In genomic region chr20:35207950-35208611, GRCh38 we compare ENCODE assay signal across 8 cellular contexts. TPM values are rescaled to one million over a fixed set of nuclear protein-coding genes. Genes with fewer than 3 reads are reported as not detected.
DNase-seq lines count a peak whose midpoint lies in the region; ATAC-seq, FAIRE-seq and TF ChIP-seq lines count a peak whose summit lies in the region.

No MANE protein-coding gene starts in this region.

- no peaks in the 10 kb centered on the region for H3K9me3 Mint-ChIP-seq in activated naive CD4-positive, alpha-beta T cell treated with anti-CD3 and anti-CD28 coated beads, Interleukin-2, amount 50 U/mL, for 72 hours

- ATAC-seq in DND-41 (ENCODE audit: insufficient read depth, low read depth) (peak; percentile 99), pancreas (peak; percentile 97 to 100 (median 98)), thoracic aorta (ENCODE audit: insufficient number of reproducible peaks, low FRiP score, low read depth) (peak; percentile 96), HG03039 (IDR thresholded peaks at IDR 0.05; ENCODE audit: unreplicated experiment) (no peak)
- peak; percentile 82 to 89 for ATAC-seq in activated naive CD4-positive, alpha-beta T cell treated with anti-CD3 and anti-CD28 coated beads, Interleukin-2, amount 50 U/mL, for 72 hours

- no peaks in the 10 kb centered on the region for H3K36me3 ChIP-seq in DND-41 (ENCODE audit: insufficient read depth, low read length)
- no peaks in the 10 kb centered on the region for H3K36me3 ChIP-seq in pancreas
- H3K36me3 ChIP-seq in thoracic aorta = no peaks in the 10 kb centered on the region

- TF ChIP-seq CTCF in DND-41 (IDR thresholded peaks at IDR 0.05; ENCODE audit: borderline replicate concordance, extremely low read depth, low read length, poor library complexity, severe bottlenecking) (peak; percentile 91), pancreas (IDR thresholded peaks at IDR 0.05) (peak; percentile 49 to 73 (median 62)), thoracic aorta (IDR thresholded peaks at IDR 0.05) (peak; percentile 78)

- 14% methylated on average over 8 of the region's 8 CpGs for WGBS in pancreas, 2 donors

- H3K27me3 ChIP-seq in DND-41 (ENCODE audit: insufficient read depth, low read length, poor library complexity) (no peaks in the 10 kb centered on the region), pancreas (no peaks in the 10 kb centered on the region), thoracic aorta (replicated peaks; ENCODE audit: insufficient read depth) (no peaks in the 10 kb centered on the region)

- intact Hi-C loops in pancreas (cut with DNase I) = loop anchor here in 1 of 3 donors (5.0 to 10.0 kb wide), 2 partner anchors 66 to 113 kb away; partner anchors contain the start of gene TRPC4AP

- H3K36me3 Mint-ChIP-seq in activated naive CD4-positive, alpha-beta T cell treated with anti-CD3 and anti-CD28 coated beads, Interleukin-2, amount 50 U/mL, for 72 hours = no peaks in the 10 kb centered on the region

- no peak overlapping the region for H2AFZ ChIP-seq in DND-41 (ENCODE audit: low read depth, low read length)

- H3K4me3 ChIP-seq in DND-41 (ENCODE audit: low read depth in 1 of 2, low read length in 2 of 2) = no peak overlapping the region
- H3K4me3 ChIP-seq in pancreas = peak overlapping the region in 1 of 4 donors; percentile 21
- peak overlapping the region; percentile 45 for H3K4me3 ChIP-seq in thoracic aorta

- H4K20me1 ChIP-seq in DND-41 (ENCODE audit: insufficient read depth, low read length) = no peaks in the 10 kb centered on the region

- H3K27ac Mint-ChIP-seq in activated naive CD4-positive, alpha-beta T cell treated with anti-CD3 and anti-CD28 coated beads, Interleukin-2, amount 50 U/mL, for 72 hours = no peak overlapping the region

- H3K4me1 ChIP-seq in DND-41 (ENCODE audit: insufficient read depth, low read length) (no peaks in the 10 kb centered on the region), pancreas (peaks cover 0 to 5% (median 0%) of the 10 kb centered on the region in 3 donors), thoracic aorta (ENCODE audit: control insufficient read depth in 1 of 2, low read depth in 2 of 2) (peaks cover 0 to 3% of the 10 kb centered on the region in 2 donors)

- FAIRE-seq in pancreas (lab: Jason Lieb, UNC) = no peak

- peak; percentile 81 for DNase-seq in DND-41
- DNase-seq in MV-4-11 (lab: John Stamatoyannopoulos, UW) = peak; percentile 60
- DNase-seq in SKM-1 (lab: John Stamatoyannopoulos, UW; ENCODE audit: unreplicated experiment) = peak; percentile 59
- peak; percentile 63 to 79 for DNase-seq in activated naive CD4-positive, alpha-beta T cell treated with anti-CD3 and anti-CD28 coated beads, Interleukin-2, amount 50 U/mL, for 72 hours (ENCODE audit: low spot score in 2 of 2)
- peak; percentile 89 for DNase-seq in glomerular visceral epithelial cell (ENCODE audit: extremely low spot score)
- peak in 5 of 6 donors; percentile 71 to 83 (median 75) for DNase-seq in pancreas
- DNase-seq in thoracic aorta (ENCODE audit: low spot score) = peak; percentile 39

- no peak overlapping the region for H3K9ac ChIP-seq in DND-41 (ENCODE audit: low read depth, low read length)

- H3K9me3 ChIP-seq in DND-41 (ENCODE audit: insufficient read depth, low read length, severe bottlenecking) = no peaks in the 10 kb centered on the region
- H3K9me3 ChIP-seq in pancreas = no peaks in the 10 kb centered on the region
- H3K9me3 ChIP-seq in thoracic aorta = no peaks in the 10 kb centered on the region

- no peak overlapping the region for H3K4me2 ChIP-seq in DND-41 (ENCODE audit: insufficient read depth, low read length)

- H3K79me2 ChIP-seq in DND-41 (ENCODE audit: insufficient read depth, low read length) = no peaks in the 10 kb centered on the region

- H3K27ac ChIP-seq in DND-41 (ENCODE audit: low read length) = no peak overlapping the region
- peak overlapping the region in 3 of 4 donors; percentile 36 to 63 (median 61) for H3K27ac ChIP-seq in pancreas
- H3K27ac ChIP-seq in thoracic aorta = peak overlapping the region; percentile 52 to 55

RNA-seq across cellular contexts. Expression of gene MMP24, which starts 18.4 kb away (rescaled TPM):
- total RNA-seq in activated naive CD4-positive, alpha-beta T cell treated with anti-CD3 and anti-CD28 coated beads, Interleukin-2, amount 50 U/mL, for 72 hours = not detected
- 1 to 10 TPM; 2.0 to 5.8 (median 3.8) TPM for total RNA-seq in pancreas
- 1 to 10 TPM; 6.5 to 7.3 TPM for polyA plus RNA-seq in pancreas
- total RNA-seq in thoracic aorta = under 1 TPM; 0.27 to 0.71 TPM

RNA-seq across cellular contexts. Expression of gene PROCR, which starts 36.2 kb away (rescaled TPM):
- total RNA-seq in activated naive CD4-positive, alpha-beta T cell treated with anti-CD3 and anti-CD28 coated beads, Interleukin-2, amount 50 U/mL, for 72 hours = 1 to 10 TPM; 2.3 to 3.1 TPM
- total RNA-seq in pancreas (10 to 100 TPM in 4 of 6 donors, 1 to 10 TPM in 2; 3.2 to 16.1 (median 10.8) TPM), thoracic aorta (10 to 100 TPM; 66.9 to 74.7 TPM)
- polyA plus RNA-seq in pancreas = 10 to 100 TPM in 1 of 2 donors, 1 to 10 TPM in 1; 9.6 to 16.8 TPM

Comparison
In these comparisons a context has a peak if more than half of its experiments do, and no peak if none do; other contexts are left out.
1. DNase-seq: peak in every context shown above with its lines; median percentile 89 in glomerular visceral epithelial cell; 81 in DND-41; 75 in pancreas; 71 in activated naive CD4-positive, alpha-beta T cell treated with anti-CD3 and anti-CD28 coated beads, Interleukin-2, amount 50 U/mL, for 72 hours; 60 in MV-4-11; 59 in SKM-1; 39 in thoracic aorta.